In the genomic region with DNA sequence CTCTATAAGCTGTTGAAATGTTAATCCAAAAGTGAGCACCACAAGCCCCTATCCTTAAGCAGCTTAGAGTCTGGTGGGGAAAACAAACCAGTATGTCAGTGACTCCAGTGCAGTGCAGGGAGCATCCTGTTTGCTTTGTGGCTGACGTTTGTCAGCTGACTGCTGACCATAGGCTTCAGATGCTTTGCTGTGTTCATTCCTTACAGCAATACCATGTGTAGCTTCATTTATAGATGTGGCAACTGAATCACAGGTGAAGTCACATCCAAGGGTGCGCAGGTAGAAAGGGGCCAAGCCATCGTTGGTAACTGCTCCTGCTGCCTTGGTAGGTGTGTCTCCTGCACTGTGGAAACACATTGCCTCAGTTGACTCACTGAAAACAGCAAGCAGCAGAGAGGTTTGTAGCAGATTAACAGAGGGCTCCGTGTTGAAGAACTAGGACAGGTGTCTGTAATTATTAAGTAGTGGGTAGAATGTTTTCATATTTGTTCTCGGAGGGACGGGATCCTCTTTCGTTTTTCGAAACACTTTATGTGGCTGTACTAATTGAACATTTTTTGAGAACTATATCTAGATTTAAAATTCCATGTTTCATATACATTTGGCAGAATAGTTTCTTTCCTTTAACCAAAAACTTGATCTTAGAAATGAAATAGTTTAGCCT, we compare ENCODE assay signal across 8 cellular contexts. TPM values are rescaled to one million over a fixed set of nuclear protein-coding genes. Genes with fewer than 3 reads are reported as not detected.
DNase-seq lines count a peak whose midpoint lies in the region; TF ChIP-seq lines count a peak whose summit lies in the region.

No MANE protein-coding gene starts in this region.

- peaks cover 25 to 33% (median 30%) of the 10 kb centered on the region in 4 donors for H3K4me1 ChIP-seq in esophagus muscularis mucosa

- no peaks in the 10 kb centered on the region for H3K9me3 ChIP-seq in esophagus muscularis mucosa

- no peak for TF ChIP-seq CTCF in WI38 (IDR thresholded peaks at IDR 0.05; ENCODE audit: low read depth, low read length)
- TF ChIP-seq CTCF in esophagus muscularis mucosa (IDR thresholded peaks at IDR 0.05), result no peak

- peak; percentile 25 for DNase-seq in stimulated activated CD4-positive, alpha-beta T cell treated with anti-CD3 and anti-CD28 coated beads, Interleukin-4, amount 100 ng/mL, for 24 hours
- DNase-seq in stimulated activated CD4-positive, alpha-beta T cell treated with anti-CD3 and anti-CD28 coated beads, Interleukin-2, amount 100 ng/mL, for 48 hours, result no peak
- DNase-seq in esophagus muscularis mucosa (ENCODE audit: extremely low spot score) (no peak), posterior vena cava (ENCODE audit: low spot score) (peak; percentile 42), GM19238 (ENCODE audit: insufficient read length, low spot score) (no peak), DMS153 treated with DMSO at 0.1 percent for 48 hours (lab: John Stamatoyannopoulos, UW; ENCODE audit: unreplicated experiment) (no peak), NCI-H1436 treated with DMSO at 0.1 percent for 48 hours (lab: John Stamatoyannopoulos, UW) (no peak)

- peaks cover 0 to 29% (median 17%) of the 10 kb centered on the region in 4 donors for H3K36me3 ChIP-seq in esophagus muscularis mucosa

- intact Hi-C loops in esophagus muscularis mucosa (cut with DNase I) (loop anchor here (5.0 to 10.0 kb wide), 2 partner anchors 295 to 372 kb away; partner anchors contain the start of gene PAXIP1), posterior vena cava (cut with DNase I) (loop anchor here in 1 of 2 donors (5.0 kb wide), 1 partner anchor 1902 kb away; no protein-coding TSS in a partner anchor)

- H3K27ac ChIP-seq in esophagus muscularis mucosa (replicated peaks in 1 of 4), result peak overlapping the region; percentile 89 to 98 (median 94)

- no peak for TF ChIP-seq EP300 in esophagus muscularis mucosa (IDR thresholded peaks at IDR 0.05)

- H3K4me3 ChIP-seq in WI38 (ENCODE audit: low read depth, low read length) (peak overlapping the region; percentile 75), esophagus muscularis mucosa (peak overlapping the region; percentile 76 to 98 (median 87))

- no peak for TF ChIP-seq POLR2A in esophagus muscularis mucosa (IDR thresholded peaks at IDR 0.05; ENCODE audit: low read depth)

- H3K27me3 ChIP-seq in esophagus muscularis mucosa, result peaks cover 0 to 6% (median 0%) of the 10 kb centered on the region in 4 donors

- WGBS in esophagus muscularis mucosa, result 53% methylated on average over 8 of the region's 8 CpGs

RNA-seq across cellular contexts. Expression of gene INSIG1, which starts 2.0 kb away (rescaled TPM):
- total RNA-seq in esophagus muscularis mucosa, result 10 to 100 TPM; 25.3 to 63.5 (median 37.7) TPM
- 10 to 100 TPM; 25.2 to 27.3 TPM for total RNA-seq in posterior vena cava

Comparison
In these comparisons a context has a peak if more than half of its experiments do, and no peak if none do; other contexts are left out.
1. DNase-seq: peak in stimulated activated CD4-positive, alpha-beta T cell treated with anti-CD3 and anti-CD28 coated beads, Interleukin-4, amount 100 ng/mL, for 24 hours (single experiment) and posterior vena cava (single experiment); none in stimulated activated CD4-positive, alpha-beta T cell treated with anti-CD3 and anti-CD28 coated beads, Interleukin-2, amount 100 ng/mL, for 48 hours (0 of 2), esophagus muscularis mucosa (single experiment), GM19238 (single experiment), DMS153 treated with DMSO at 0.1 percent for 48 hours (single experiment) and NCI-H1436 treated with DMSO at 0.1 percent for 48 hours (single experiment).